In genomic region chr7:151981223-151981622, GRCh38 we compare ENCODE assay signal across 35 cellular contexts. TPM values are rescaled to one million over a fixed set of nuclear protein-coding genes. Genes with fewer than 3 reads are reported as not detected.
A peak's percentile ranks its signal among the peaks of the same experiment; 100 is the strongest.
DNase-seq lines count a peak whose midpoint lies in the region; ATAC-seq and TF ChIP-seq lines count a peak whose summit lies in the region.
"Had no signal": no experiment of that assay in that cellular context is flagged by ENCODE, and none has a peak within 500 bp of the region (broad histone marks: within the 10 kb centered on the region; RNA-seq: fewer than 3 reads in every experiment).

No MANE protein-coding gene starts in this region.

- H3K4me1 ChIP-seq in A673 (ENCODE audit: insufficient read depth, low read length, poor library complexity, severe bottlenecking) (no peaks in the 10 kb centered on the region), HEK293 (ENCODE audit: control insufficient read depth, insufficient read depth, low read length) (no peaks in the 10 kb centered on the region)
- H3K4me1 ChIP-seq: A549; BE2C; BLaER1; BLaER1 treated with 17β-estradiol and CSF1 and Interleukin-3, amounts not matched to agents 10 nM and 100 nM; Caco-2 had no signal

- TF ChIP-seq CTCF in A673 (conservative IDR thresholded peaks at IDR 0.05; ENCODE audit: low read depth, low read length): no peak
- no peak for TF ChIP-seq CTCF in HEK293 (tag by site-specific recombination; IDR thresholded peaks at IDR 0.05)
- no peak for TF ChIP-seq CTCF in omental fat pad (IDR thresholded peaks at IDR 0.05)

- H3K36me3 ChIP-seq in A673 (ENCODE audit: insufficient read depth, low read length, poor library complexity, severe bottlenecking) (no peaks in the 10 kb centered on the region), HEK293 (ENCODE audit: control insufficient read depth in 2 of 2, insufficient read depth in 1 of 2, low read length in 2 of 2) (no peaks in the 10 kb centered on the region), SK-N-MC (ENCODE audit: insufficient read depth, low read length) (no peaks in the 10 kb centered on the region)
- H3K36me3 ChIP-seq: BE2C; BLaER1; BLaER1 treated with 17β-estradiol and CSF1 and Interleukin-3, amounts not matched to agents 10 nM and 100 nM had no signal

- no peaks in the 10 kb centered on the region for H3K4me1 Mint-ChIP-seq in stimulated activated naive CD8-positive, alpha-beta T cell treated with anti-CD3 and anti-CD28 coated beads, Interleukin-15, amount 100 ng/mL, for 72 hours
- H3K4me1 Mint-ChIP-seq: B cell; CD14-positive monocyte; CD4-positive, alpha-beta memory T cell; CD4-positive, CD25-positive, alpha-beta regulatory T cell; CD8-positive, alpha-beta memory T cell had no signal

- POLR2A ChIA-PET in A673 (lab: Charles Lee; ENCODE audit: low non-redundant PET) (no interaction called here), HEK293 (lab: Yijun Ruan, JAX) (no interaction called here)

- intact Hi-C loops in A673 (cut with micrococcal nuclease; ENCODE audit: unreplicated experiment): no loop called here

- H3K27ac ChIP-seq in A673 (ENCODE audit: low read depth, low read length, poor library complexity, severe bottlenecking): no peak overlapping the region
- H3K27ac ChIP-seq in HEK293 (ENCODE audit: extremely low read depth, low read depth, low read length): no peak overlapping the region
- H3K27ac ChIP-seq in SK-N-MC: peak overlapping the region; percentile 39
- H3K27ac ChIP-seq: 22Rv1; A549; BLaER1; BLaER1 treated with 17β-estradiol and CSF1 and Interleukin-3, amounts not matched to agents 10 nM and 100 nM; C4-2B had no signal

- H3K4me3 ChIP-seq in A673 (ENCODE audit: low read depth, low read length, poor library complexity, severe bottlenecking): no peak overlapping the region
- no peak overlapping the region for H3K4me3 ChIP-seq in HEK293 (ENCODE audit: low read depth, low read length)
- no peak overlapping the region for H3K4me3 ChIP-seq in SK-N-MC
- H3K4me3 ChIP-seq: A549; BLaER1; BLaER1 treated with 17β-estradiol and CSF1 and Interleukin-3, amounts not matched to agents 10 nM and 100 nM had no signal

- peak; percentile 63 for DNase-seq in A673 (ENCODE audit: low spot score)
- peak; percentile 72 for DNase-seq in SK-N-MC (ENCODE audit: low read depth, low spot score)
- DNase-seq in omental fat pad (ENCODE audit: low spot score): no peak
- no peak for DNase-seq in stimulated activated naive CD8-positive, alpha-beta T cell treated with anti-CD3 and anti-CD28 coated beads, Interleukin-15, amount 100 ng/mL, for 72 hours
- no peak for DNase-seq in NCI-H510A (lab: John Stamatoyannopoulos, UW)
- DNase-seq: 8988T; ACHN; AML-193; BE2C; C1 segment of cervical spinal cord; Caco-2; Calu3; CD4-positive, alpha-beta memory T cell; CD4-positive, alpha-beta T cell; CD4-positive, CD25-positive, alpha-beta regulatory T cell; CD8-positive, alpha-beta memory T cell; CD8-positive, alpha-beta T cell; COR-L47; DMS 273 treated with DMSO at 0.1 percent for 48 hours; DMS153; DMS53; DMS79; DMS79 treated with DMSO at 0.1 percent for 48 hours; DND-41; EL had no signal

- BruUV-seq in A673 (replicated peaks; lab: Mats Ljungman, UMichigan): no TSS peak

- H3K9ac ChIP-seq in SK-N-MC (ENCODE audit: insufficient read length): no peak overlapping the region
- H3K9ac ChIP-seq: BLaER1; BLaER1 treated with 17β-estradiol and CSF1 and Interleukin-3, amounts not matched to agents 10 nM and 100 nM had no signal

- H3K27me3 ChIP-seq in A673 (replicated peaks; ENCODE audit: insufficient read depth, low read depth, low read length, poor library complexity): no peaks in the 10 kb centered on the region
- H3K27me3 ChIP-seq: BE2C; BLaER1; BLaER1 treated with 17β-estradiol and CSF1 and Interleukin-3, amounts not matched to agents 10 nM and 100 nM had no signal

- no peaks in the 10 kb centered on the region for H3K27me3 Mint-ChIP-seq in stimulated activated naive CD8-positive, alpha-beta T cell treated with anti-CD3 and anti-CD28 coated beads, Interleukin-15, amount 100 ng/mL, for 72 hours
- H3K27me3 Mint-ChIP-seq: CD4-positive, alpha-beta T cell had no signal

- H3K9me3 Mint-ChIP-seq in stimulated activated naive CD8-positive, alpha-beta T cell treated with anti-CD3 and anti-CD28 coated beads, Interleukin-15, amount 100 ng/mL, for 72 hours: no peaks in the 10 kb centered on the region
- H3K9me3 Mint-ChIP-seq: CD14-positive monocyte; CD4-positive, alpha-beta memory T cell; CD4-positive, alpha-beta T cell; CD8-positive, alpha-beta memory T cell; CD8-positive, alpha-beta T cell had no signal

- CTCF ChIA-PET in A673 (lab: Charles Lee): no interaction called here
- CTCF ChIA-PET in HEK293 (lab: Yijun Ruan, JAX): interaction anchor here (0.6 to 0.7 kb wide), 2 partner anchors 10 to 1158 kb away, joined by 3 read pairs; no protein-coding TSS in a partner anchor

- ATAC-seq in omental fat pad (ENCODE audit: low FRiP score): no peak
- ATAC-seq in stimulated activated naive CD8-positive, alpha-beta T cell treated with anti-CD3 and anti-CD28 coated beads, Interleukin-15, amount 100 ng/mL, for 72 hours: no peak
- ATAC-seq: A549; CD8-positive, alpha-beta T cell had no signal

- H3K9me3 ChIP-seq in A673 (ENCODE audit: low read depth, low read length, poor library complexity, severe bottlenecking) (no peaks in the 10 kb centered on the region), HEK293 (ENCODE audit: control insufficient read depth, insufficient read depth, low read depth, low read length) (no peaks in the 10 kb centered on the region), SK-N-MC (ENCODE audit: low read depth, low read length) (no peaks in the 10 kb centered on the region)
- H3K9me3 ChIP-seq: A549, BE2C, Caco-2 had no signal

- H3K27ac Mint-ChIP-seq in stimulated activated naive CD8-positive, alpha-beta T cell treated with anti-CD3 and anti-CD28 coated beads, Interleukin-15, amount 100 ng/mL, for 72 hours: no peak overlapping the region
- H3K27ac Mint-ChIP-seq: B cell; CD14-positive monocyte; CD4-positive, alpha-beta memory T cell; CD4-positive, alpha-beta T cell; CD4-positive, CD25-positive, alpha-beta regulatory T cell; CD8-positive, alpha-beta memory T cell; CD8-positive, alpha-beta T cell had no signal

- no peak overlapping the region for H3K4me3 Mint-ChIP-seq in stimulated activated naive CD8-positive, alpha-beta T cell treated with anti-CD3 and anti-CD28 coated beads, Interleukin-15, amount 100 ng/mL, for 72 hours
- H3K4me3 Mint-ChIP-seq: B cell; CD14-positive monocyte; CD4-positive, alpha-beta memory T cell; CD4-positive, alpha-beta T cell; CD8-positive, alpha-beta memory T cell; CD8-positive, alpha-beta T cell had no signal

TF ChIP-seq in HEK293, 187 proteins besides CTCF, POLR2A, EP300 and RAD21:
- TF ChIP-seq ZNF366 (tag by site-specific recombination; conservative IDR thresholded peaks at IDR 0.05) (peak; percentile 52; the same call in 1 of the 2 replicates), ZNF248 (tag by site-specific recombination; IDR thresholded peaks at IDR 0.05) (no peak)

RNA-seq across cellular contexts. Expression of gene GALNTL5, which starts 25.0 kb away (rescaled TPM):
- total RNA-seq in A673 (2021) (not detected in 2 replicates), omental fat pad (not detected)
- total RNA-seq: A172; B cell; Caco-2; Calu3; CD4-positive, alpha-beta memory T cell; CD4-positive, alpha-beta T cell; CD4-positive, CD25-positive, alpha-beta regulatory T cell; CD8-positive, alpha-beta memory T cell; CD8-positive, alpha-beta T cell; Daoy had no signal

RNA-seq across cellular contexts. Expression of gene GALNT11, which starts 44.3 kb away (rescaled TPM):
- 30.4 and 35.5 TPM in 2 replicates for total RNA-seq in A673 (2021)
- 10 to 100 TPM; 45.2 to 53.4 (median 51.4) TPM for total RNA-seq in omental fat pad

Comparison
In these comparisons a context has a peak if more than half of its experiments do, and no peak if none do; other contexts are left out.
1. DNase-seq: peak in A673 (single experiment) and SK-N-MC (single experiment); none in omental fat pad (single experiment), stimulated activated naive CD8-positive, alpha-beta T cell treated with anti-CD3 and anti-CD28 coated beads, Interleukin-15, amount 100 ng/mL, for 72 hours (0 of 2) and NCI-H510A (single experiment).